20 cellular contexts compared by ENCODE assay signal in genomic region chr1:93518516-93518915, GRCh38.
DNase-seq lines count a peak whose midpoint lies in the region; ATAC-seq and TF ChIP-seq lines count a peak whose summit lies in the region.
"Had no signal": no experiment of that assay in that cellular context is flagged by ENCODE, and none has a peak within 500 bp of the region (broad histone marks: within the 10 kb centered on the region; RNA-seq: fewer than 3 reads in every experiment).

No MANE protein-coding gene starts in this region.

- DNase-seq in NB4 (ENCODE audit: low read depth) (peak; percentile 14), mammary epithelial cell (no peak), mucosa of descending colon (no peak), Calu3 (no peak), neuronal stem cell (ENCODE audit: low spot score) (no peak), NCI-H748 treated with DMSO at 0.1 percent for 48 hours (lab: John Stamatoyannopoulos, UW) (no peak), SJCRH30 (no peak)
- DNase-seq: CD8-positive, alpha-beta T cell; GOT3; NCI-H1092; NCI-H146; NCI-H2029 treated with DMSO at 0.1 percent for 48 hours; NCI-H2171; NCI-H446; NCI-H526 treated with DMSO at 0.1 percent for 48 hours; SHP77 treated with DMSO at 0.1 percent for 48 hours; SW 1271 had no signal

- peaks cover 28% of the 10 kb centered on the region for H3K4me1 ChIP-seq in ACC112 (ENCODE audit: control insufficient read depth, insufficient read depth, low read length, unreplicated experiment)
- peaks cover 16% of the 10 kb centered on the region for H3K4me1 ChIP-seq in mammary epithelial cell (ENCODE audit: insufficient read depth, low read length)
- H3K4me1 ChIP-seq in mucosa of descending colon (ENCODE audit: low read depth): peaks cover 18% of the 10 kb centered on the region
- no peaks in the 10 kb centered on the region for H3K4me1 ChIP-seq in neuronal stem cell (ENCODE audit: control insufficient read depth in 2 of 2, insufficient read depth in 1 of 2, low read depth in 1 of 2, low read length in 2 of 2)
- H3K4me1 ChIP-seq in SJCRH30: no peaks in the 10 kb centered on the region

- intact Hi-C loops in mammary epithelial cell (cut with micrococcal nuclease): loop anchor here (2.0 kb wide), 1 partner anchor 70 kb away; the partner anchor contains the start of gene FNBP1L
- intact Hi-C loops in mucosa of descending colon (cut with DNase I, micrococcal nuclease): no loop called here
- intact Hi-C loops in Calu3 (cut with micrococcal nuclease; ENCODE audit: unreplicated experiment): no loop called here

- peak overlapping the region; percentile 51 for H3K27ac ChIP-seq in ACC112 (ENCODE audit: low read depth, low read length)
- H3K27ac ChIP-seq in mammary epithelial cell (ENCODE audit: insufficient read depth, low read depth, low read length): no peak overlapping the region
- no peak overlapping the region for H3K27ac ChIP-seq in neuronal stem cell (replicated peaks; ENCODE audit: low read length)
- H3K27ac ChIP-seq in SJCRH30: no peak overlapping the region
- H3K27ac ChIP-seq: BLaER1 treated with 17β-estradiol and CSF1 and Interleukin-3, amounts not matched to agents 10 nM and 100 nM had no signal

- no peak overlapping the region for H2BK5ac ChIP-seq in neuronal stem cell (ENCODE audit: low read length)

- H2AK5ac ChIP-seq in neuronal stem cell (ENCODE audit: low read depth, low read length): no peak overlapping the region

- no peak overlapping the region for H3K18ac ChIP-seq in neuronal stem cell (ENCODE audit: low read length)

- H3K4me1 Mint-ChIP-seq in Calu3 (ENCODE audit: low read depth, unreplicated experiment): peaks cover 39% of the 10 kb centered on the region

- CTCF ChIA-PET in mammary epithelial cell (lab: Charles Lee; ENCODE audit: low non-redundant PET): no interaction called here
- CTCF ChIA-PET in Calu3 (lab: Charles Lee): no interaction called here

- H3K27me3 ChIP-seq in ACC112 (ENCODE audit: insufficient read depth, low read length) (no peaks in the 10 kb centered on the region), mammary epithelial cell (ENCODE audit: insufficient read depth, low read length) (no peaks in the 10 kb centered on the region), neuronal stem cell (ENCODE audit: control insufficient read depth in 3 of 3, insufficient read depth in 3 of 3, low read depth in 1 of 3, low read length in 3 of 3) (no peaks in the 10 kb centered on the region), SJCRH30 (no peaks in the 10 kb centered on the region)
- H3K27me3 ChIP-seq: BLaER1 treated with 17β-estradiol and CSF1 and Interleukin-3, amounts not matched to agents 10 nM and 100 nM had no signal

- ATAC-seq in mucosa of descending colon: peak; percentile 89
- ATAC-seq: CD8-positive, alpha-beta T cell; K562 had no signal

- H3K36me3 ChIP-seq in ACC112 (ENCODE audit: insufficient read depth, low read length) (peaks cover 6% of the 10 kb centered on the region), mammary epithelial cell (ENCODE audit: insufficient read depth, low read length) (no peaks in the 10 kb centered on the region), mucosa of descending colon (ENCODE audit: low read depth) (no peaks in the 10 kb centered on the region), neuronal stem cell (replicated peaks in 1 of 2; ENCODE audit: control insufficient read depth in 2 of 2, insufficient read depth in 2 of 2, low read length in 2 of 2) (peaks cover 2 to 51% of the 10 kb centered on the region in 2 donors), SJCRH30 (no peaks in the 10 kb centered on the region)

- H3K23ac ChIP-seq in neuronal stem cell (ENCODE audit: low read depth, low read length, poor library complexity): no peak overlapping the region

- H3K36me3 Mint-ChIP-seq in Calu3 (ENCODE audit: insufficient read depth, unreplicated experiment): peaks cover 10% of the 10 kb centered on the region
- H3K36me3 Mint-ChIP-seq: CD8-positive, alpha-beta T cell had no signal

- H3K4me3 ChIP-seq in ACC112 (ENCODE audit: low read depth, low read length) (no peak overlapping the region), NB4 (ENCODE audit: low read depth, low read length) (no peak overlapping the region), mammary epithelial cell (replicated peaks in 1 of 3; ENCODE audit: insufficient read depth in 1 of 3, low read depth in 2 of 3, low read length in 3 of 3) (no peak overlapping the region), mucosa of descending colon (no peak overlapping the region), neuronal stem cell (ENCODE audit: low read length in 2 of 2) (no peak overlapping the region), SJCRH30 (no peak overlapping the region)
- H3K4me3 ChIP-seq: BLaER1 treated with 17β-estradiol and CSF1 and Interleukin-3, amounts not matched to agents 10 nM and 100 nM; K562 had no signal

- no peak overlapping the region for H3K14ac ChIP-seq in neuronal stem cell (ENCODE audit: low read length)

- no peak for TF ChIP-seq POLR2A in NB4 (IDR thresholded peaks at IDR 0.05; ENCODE audit: extremely low read depth, insufficient read length)

- H2AFZ ChIP-seq in ACC112 (ENCODE audit: low read length, unreplicated experiment) (no peak overlapping the region), mammary epithelial cell (ENCODE audit: low read depth, low read length) (no peak overlapping the region), neuronal stem cell (ENCODE audit: low read length) (no peak overlapping the region)

- H3K9ac ChIP-seq in mammary epithelial cell (ENCODE audit: insufficient read depth, low read length): no peak overlapping the region
- no peak overlapping the region for H3K9ac ChIP-seq in neuronal stem cell (ENCODE audit: low read depth, low read length, poor library complexity)
- H3K9ac ChIP-seq: BLaER1 treated with 17β-estradiol and CSF1 and Interleukin-3, amounts not matched to agents 10 nM and 100 nM had no signal

- BruUV-seq in mammary epithelial cell (replicated peaks; lab: Mats Ljungman, UMichigan) (no TSS peak), Calu3 (replicated peaks; lab: Mats Ljungman, UMichigan) (no TSS peak)

- dilution Hi-C loops in mammary epithelial cell (cut with HindIII; ENCODE audit: low sequenced_read_pairs): no loop called here

- no peaks in the 10 kb centered on the region for H4K20me1 ChIP-seq in mammary epithelial cell (ENCODE audit: insufficient read depth, low read length)

- no peak overlapping the region for H4K8ac ChIP-seq in neuronal stem cell (ENCODE audit: low read depth, low read length)

- in situ Hi-C loops in mammary epithelial cell (cut with MboI; ENCODE audit: low sequenced_read_pairs in 2 of 2): no loop called here

- no peaks in the 10 kb centered on the region for H3K9me3 Mint-ChIP-seq in Calu3 (ENCODE audit: low read depth, unreplicated experiment)
- H3K9me3 Mint-ChIP-seq: CD8-positive, alpha-beta T cell had no signal

- H3K9me3 ChIP-seq in mammary epithelial cell (replicated peaks; ENCODE audit: insufficient read depth, low read length) (no peaks in the 10 kb centered on the region), mucosa of descending colon (no peaks in the 10 kb centered on the region), neuronal stem cell (replicated peaks in 1 of 2; ENCODE audit: control insufficient read depth in 2 of 2, insufficient read depth in 1 of 2, low read depth in 1 of 2, low read length in 2 of 2) (peaks cover 0 to 7% of the 10 kb centered on the region in 2 donors), SJCRH30 (replicated peaks) (no peaks in the 10 kb centered on the region; the same call in 1 of the 2 replicates)

- H3K4ac ChIP-seq in neuronal stem cell (ENCODE audit: low read length): no peak overlapping the region

- peak overlapping the region; percentile 26 for H3K4me2 ChIP-seq in mammary epithelial cell (ENCODE audit: insufficient read depth, low read depth, low read length)
- no peak overlapping the region for H3K4me2 ChIP-seq in neuronal stem cell (ENCODE audit: insufficient read depth, low read length, poor library complexity, severe bottlenecking)

- no peak overlapping the region for H4K91ac ChIP-seq in neuronal stem cell (ENCODE audit: low read depth, low read length, poor library complexity)

- H3K27ac Mint-ChIP-seq in Calu3 (ENCODE audit: unreplicated experiment): no peak overlapping the region
- H3K27ac Mint-ChIP-seq: CD8-positive, alpha-beta T cell had no signal

- H2BK12ac ChIP-seq in neuronal stem cell (ENCODE audit: low read length): no peak overlapping the region

- peaks cover 6% of the 10 kb centered on the region for H3K79me2 ChIP-seq in ACC112 (ENCODE audit: control insufficient read depth, insufficient read depth, low read length, unreplicated experiment)
- H3K79me2 ChIP-seq in mammary epithelial cell (ENCODE audit: insufficient read depth, low read length): peaks cover 14% of the 10 kb centered on the region

- TF ChIP-seq CTCF in NB4 (IDR thresholded peaks at IDR 0.05; ENCODE audit: low read depth, low read length) (no peak), mammary epithelial cell (conservative IDR thresholded peaks at IDR 0.05 in 1 of 2, IDR thresholded peaks at IDR 0.05 in 1 of 2; ENCODE audit: extremely low read depth in 1 of 2, insufficient read depth in 1 of 2, low read depth in 1 of 2, low read length in 2 of 2) (no peak), mucosa of descending colon (IDR thresholded peaks at IDR 0.05) (no peak), Calu3 (IDR thresholded peaks at IDR 0.05; ENCODE audit: unreplicated experiment) (no peak)

- H3K4me3 Mint-ChIP-seq in Calu3 (ENCODE audit: low read depth, unreplicated experiment): no peak overlapping the region
- H3K4me3 Mint-ChIP-seq: CD8-positive, alpha-beta T cell had no signal

- H3K27me3 Mint-ChIP-seq in Calu3 (ENCODE audit: unreplicated experiment): no peaks in the 10 kb centered on the region

- H2BK15ac ChIP-seq in neuronal stem cell (ENCODE audit: low read length): no peak overlapping the region

- H2BK120ac ChIP-seq in neuronal stem cell (ENCODE audit: low read depth, low read length): no peak overlapping the region

- no peaks in the 10 kb centered on the region for H3K79me1 ChIP-seq in neuronal stem cell (ENCODE audit: low read depth, low read length)
